Comparison of ENCODE assay signal across 25 cellular contexts in genomic region chr7:19302731-19303130, GRCh38.
"Had no signal": no experiment of that assay in that cellular context is flagged by ENCODE, and none has a peak within 500 bp of the region (broad histone marks: within the 10 kb centered on the region; RNA-seq: fewer than 3 reads in every experiment).

No MANE protein-coding gene starts in this region.

- H3K79me2 ChIP-seq: parathyroid adenoma had no signal

- H3K4me3 Mint-ChIP-seq: naive B cell; natural killer cell treated with Interleukin-12 subunit alpha and Interleukin-12 subunit beta and Interleukin-15 and Interleukin-18, amount 100 ng/mL, for 72 hours; neural crest cell had no signal

- H3K9me3 ChIP-seq: gastrocnemius medialis, lower lobe of right lung, neutrophil, right lobe of liver, stomach, thyroid gland, vagina had no signal

- H3K4me3 ChIP-seq: dorsolateral prefrontal cortex, gastrocnemius medialis, lower lobe of right lung, mucosa of descending colon, right lobe of liver, stomach, thyroid gland, vagina had no signal

- DNase-seq: dorsolateral prefrontal cortex; effector CD4-positive, alpha-beta T cell; foreskin fibroblast; gastrocnemius medialis; head of caudate nucleus; left ventricle myocardium superior; lower lobe of right lung; mucosa of descending colon; naive B cell; right lobe of liver; small intestine; stimulated activated CD4-positive, alpha-beta T cell treated with anti-CD3 and anti-CD28 coated beads, Interleukin-12 subunit alpha, Interleukin-12 subunit beta, amount 100 ng/mL, for 4 hours; stimulated activated CD4-positive, alpha-beta T cell treated with anti-CD3 and anti-CD28 coated beads, Interleukin-1b, Interleukin-23, amount 100 ng/mL, for 48 hours; stimulated activated CD4-positive, alpha-beta T cell treated with anti-CD3 and anti-CD28 coated beads, Interleukin-4, amount 100 ng/mL, for 1 hour; stimulated activated CD8-positive, alpha-beta memory T cell treated with anti-CD3 and anti-CD28 coated beads, Interleukin-4, amount 100 ng/mL, for 48 hours; stimulated activated naive CD4-positive, alpha-beta T cell; stomach; thyroid gland; trophoblast cell had no signal

- H2AFZ ChIP-seq: parathyroid adenoma had no signal

- H3K27ac Mint-ChIP-seq: naive B cell; natural killer cell treated with Interleukin-12 subunit alpha and Interleukin-12 subunit beta and Interleukin-15 and Interleukin-18, amount 100 ng/mL, for 72 hours; progenitor cell of endocrine pancreas had no signal

- ATAC-seq: gastrocnemius medialis; left ventricle myocardium superior; lower lobe of right lung; mucosa of descending colon; natural killer cell treated with Interleukin-12 subunit alpha and Interleukin-12 subunit beta and Interleukin-15 and Interleukin-18, amount 100 ng/mL, for 72 hours; right lobe of liver had no signal

- H3K36me3 Mint-ChIP-seq: naive B cell; natural killer cell treated with Interleukin-12 subunit alpha and Interleukin-12 subunit beta and Interleukin-15 and Interleukin-18, amount 100 ng/mL, for 72 hours had no signal

- H3K27me3 ChIP-seq: dorsolateral prefrontal cortex, gastrocnemius medialis, neutrophil, right lobe of liver, stomach, thyroid gland, vagina had no signal

- H3K4me1 Mint-ChIP-seq: naive B cell had no signal

- H3K9me3 Mint-ChIP-seq: neural crest cell had no signal

- H3K4me1 ChIP-seq: gastrocnemius medialis, lower lobe of right lung, parathyroid adenoma, right lobe of liver, stomach, thyroid gland, vagina had no signal

- H3K27ac ChIP-seq: dorsolateral prefrontal cortex, gastrocnemius medialis, lower lobe of right lung, neutrophil, parathyroid adenoma, right lobe of liver, stomach, thyroid gland, vagina had no signal

- H3K9ac ChIP-seq: parathyroid adenoma had no signal

- H3K36me3 ChIP-seq: gastrocnemius medialis, lower lobe of right lung, neutrophil, right lobe of liver, stomach, thyroid gland, vagina had no signal

- H3K27me3 Mint-ChIP-seq: naive B cell, progenitor cell of endocrine pancreas had no signal
